Comparison of ENCODE assay signal across 24 cellular contexts in the genomic region with DNA sequence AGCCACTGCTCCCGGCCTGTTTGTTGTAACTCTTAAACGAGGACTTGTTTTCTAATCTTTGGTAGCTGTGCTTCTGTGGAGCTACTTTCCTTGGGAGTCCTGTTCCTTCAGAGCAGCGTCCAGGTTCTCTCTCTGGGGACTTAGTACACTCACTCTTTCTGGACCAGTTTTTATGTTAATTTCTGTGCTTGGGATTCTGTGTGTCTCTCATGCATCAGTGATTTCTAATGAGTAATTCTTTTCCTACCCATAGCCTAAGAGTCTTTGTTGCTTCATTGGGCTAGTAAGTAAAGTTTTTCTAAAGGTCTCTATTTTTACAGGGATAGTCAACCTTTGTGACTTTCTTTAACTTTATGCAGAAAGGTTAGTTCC.
DNase-seq lines count a peak whose midpoint lies in the region; ATAC-seq, FAIRE-seq and TF ChIP-seq lines count a peak whose summit lies in the region.
"Had no signal": no experiment of that assay in that cellular context is flagged by ENCODE, and none has a peak within 500 bp of the region (broad histone marks: within the 10 kb centered on the region; RNA-seq: fewer than 3 reads in every experiment).

No MANE protein-coding gene starts in this region.

- peak; percentile 61 for FAIRE-seq in RCC 7860 (lab: Jason Lieb, UNC)
- FAIRE-seq: islet of Langerhans had no signal

- WGBS in lung, 2 donors, result 89 to 93% methylated on average over 3 of the region's 3 CpGs
- WGBS in gastroesophageal sphincter (ENCODE audit: low coverage in 1 of 2), 2 donors, result 78 to 81% methylated on average over 1 to 3 of the region's 3 CpGs

- no peak for TF ChIP-seq POLR2A in gastroesophageal sphincter (IDR thresholded peaks at IDR 0.05)

- H3K4me3 ChIP-seq in fibroblast of the aortic adventitia (ENCODE audit: low read depth, low read length) (no peak overlapping the region), lung (no peak overlapping the region), gastroesophageal sphincter (no peak overlapping the region)
- H3K4me3 ChIP-seq in effector memory CD4-positive, alpha-beta T cell (ENCODE audit: insufficient read depth, low read depth, low read length, poor library complexity, severe bottlenecking), result no peak overlapping the region
- H3K4me3 ChIP-seq: cardiac muscle cell, skin epidermis had no signal

- H3K9me3 ChIP-seq in lung (ENCODE audit: control insufficient read depth in 2 of 2, insufficient read depth in 1 of 2, low read length in 1 of 2) (no peaks in the 10 kb centered on the region), gastroesophageal sphincter (no peaks in the 10 kb centered on the region)
- H3K9me3 ChIP-seq in effector memory CD4-positive, alpha-beta T cell (ENCODE audit: control insufficient read depth, low read length), result no peaks in the 10 kb centered on the region

- no peak for ATAC-seq in lung (ENCODE audit: insufficient read depth, low FRiP score)
- no peak for ATAC-seq in GM18858 (IDR thresholded peaks at IDR 0.05; ENCODE audit: unreplicated experiment)
- no peak for ATAC-seq in gastroesophageal sphincter
- ATAC-seq: naive thymus-derived CD4-positive, alpha-beta T cell; stimulated activated effector memory CD8-positive, alpha-beta T cell treated with anti-CD3 and anti-CD28 coated beads, Interleukin-12 subunit alpha, Interleukin-12 subunit beta, amount 100 ng/mL, for 72 hours had no signal

- peaks cover 0 to 5% of the 10 kb centered on the region in 2 donors for H3K36me3 ChIP-seq in lung (ENCODE audit: control insufficient read depth in 2 of 2, insufficient read depth in 2 of 2, low read length in 2 of 2)
- no peaks in the 10 kb centered on the region for H3K36me3 ChIP-seq in effector memory CD4-positive, alpha-beta T cell (ENCODE audit: control insufficient read depth, insufficient read depth, low read length)
- H3K36me3 ChIP-seq in gastroesophageal sphincter, result no peaks in the 10 kb centered on the region
- H3K36me3 ChIP-seq: cardiac muscle cell had no signal

- H3K27me3 ChIP-seq in lung (ENCODE audit: control insufficient read depth, insufficient read depth) (no peaks in the 10 kb centered on the region), gastroesophageal sphincter (no peaks in the 10 kb centered on the region)
- no peaks in the 10 kb centered on the region for H3K27me3 ChIP-seq in effector memory CD4-positive, alpha-beta T cell (replicated peaks; ENCODE audit: control insufficient read depth, insufficient read depth, low read length, poor library complexity, severe bottlenecking)
- H3K27me3 ChIP-seq: cardiac muscle cell had no signal

- no peak for TF ChIP-seq EP300 in gastroesophageal sphincter (IDR thresholded peaks at IDR 0.05)

- DNase-seq in RCC 7860 (ENCODE audit: low spot score) (peak; percentile 33), fibroblast of the aortic adventitia (ENCODE audit: low read depth) (peak; percentile 59), lung (ENCODE audit: low spot score) (no peak), DMS79 (lab: John Stamatoyannopoulos, UW) (no peak)
- no peak for DNase-seq in effector memory CD4-positive, alpha-beta T cell
- DNase-seq: activated CD4-positive, alpha-beta memory T cell treated with anti-CD3 and anti-CD28 coated beads for 36 hours; activated CD4-positive, CD25-positive, alpha-beta regulatory T cell; activated gamma-delta T cell treated with Interleukin-2 at 50 U/mL for 16 hours; dermis blood vessel endothelial cell; DMS53; foreskin melanocyte; hypothalamus; KG1; naive thymus-derived CD4-positive, alpha-beta T cell; NCI-H2171; NCI-H526 treated with DMSO at 0.1 percent for 48 hours; stimulated activated CD4-positive, alpha-beta T cell treated with anti-CD3 and anti-CD28 coated beads, Interleukin-2, amount 100 ng/mL, for 24 hours; T1000 had no signal

- no peak for TF ChIP-seq CTCF in fibroblast of the aortic adventitia (IDR thresholded peaks at IDR 0.05; ENCODE audit: insufficient read depth, low read length)
- no peak for TF ChIP-seq CTCF in lung (IDR thresholded peaks at IDR 0.05; ENCODE audit: control extremely low read depth, extremely low read depth)
- no peak for TF ChIP-seq CTCF in gastroesophageal sphincter (IDR thresholded peaks at IDR 0.05)

- H3K4me1 ChIP-seq in lung (ENCODE audit: control insufficient read depth in 2 of 2, insufficient read depth in 2 of 2, low read length in 2 of 2) (peaks cover 2 to 21% of the 10 kb centered on the region in 2 donors), gastroesophageal sphincter (peaks cover 0 to 16% (median 0%) of the 10 kb centered on the region in 3 donors)
- no peaks in the 10 kb centered on the region for H3K4me1 ChIP-seq in effector memory CD4-positive, alpha-beta T cell (ENCODE audit: control insufficient read depth, insufficient read depth, low read length, poor library complexity, severe bottlenecking)

- H3K27ac ChIP-seq in lung (ENCODE audit: low read depth in 1 of 2, low read length in 1 of 2) (peak overlapping the region; percentile 22 to 40), gastroesophageal sphincter (no peak overlapping the region)
- H3K27ac ChIP-seq in effector memory CD4-positive, alpha-beta T cell (ENCODE audit: insufficient read depth, low read length, poor library complexity, severe bottlenecking), result no peak overlapping the region

Comparison
In these comparisons a context has a peak if more than half of its experiments do, and no peak if none do; other contexts are left out.
1. DNase-seq: peak in RCC 7860 (single experiment) and fibroblast of the aortic adventitia (single experiment); none in lung (single experiment), DMS79 (single experiment) and effector memory CD4-positive, alpha-beta T cell (0 of 3).
2. H3K27ac ChIP-seq: peak in lung (2 of 2); none in effector memory CD4-positive, alpha-beta T cell (single experiment) and gastroesophageal sphincter (0 of 4).